1 cellular context compared by ENCODE assay signal in the genomic region with DNA sequence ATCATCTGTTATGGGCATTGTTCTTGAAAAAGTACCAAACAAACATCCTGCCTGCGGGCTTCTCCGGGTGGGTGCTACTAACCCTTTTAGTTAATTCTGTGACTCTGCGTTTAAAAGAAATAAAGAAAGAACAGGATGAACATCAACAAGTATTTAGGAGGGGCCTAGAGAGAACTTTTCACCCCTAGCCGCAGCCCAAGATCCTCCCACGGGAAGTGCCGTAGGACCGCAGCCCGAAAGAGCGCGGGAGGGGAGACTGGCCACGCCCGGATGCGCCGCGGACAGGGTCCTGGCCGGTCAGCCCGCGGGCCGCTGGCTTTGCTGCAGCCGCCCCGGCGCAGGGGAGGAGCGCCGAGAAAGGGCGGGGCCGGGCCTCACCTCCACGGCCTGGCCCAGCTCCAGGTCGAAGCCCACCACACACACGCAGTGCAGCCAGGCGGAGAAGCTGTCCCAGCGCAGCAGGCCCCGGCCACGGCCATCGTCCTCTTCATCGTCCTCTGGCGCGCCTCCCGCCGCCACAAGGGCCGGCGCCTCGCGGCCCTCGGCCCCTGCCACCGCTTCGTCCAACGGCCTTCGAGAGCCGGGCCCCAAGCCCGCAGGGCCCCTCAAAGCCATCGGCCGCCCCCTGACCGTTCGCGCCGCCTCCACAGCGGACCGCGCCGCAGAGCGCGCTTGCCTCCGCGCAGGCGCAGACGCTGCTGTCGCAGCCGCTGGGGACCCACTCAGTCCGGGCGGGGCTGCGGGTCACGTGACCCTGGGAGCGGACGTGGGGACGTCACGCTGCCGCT.
TF ChIP-seq lines count a peak whose summit lies in the region.

A gene with protein sequence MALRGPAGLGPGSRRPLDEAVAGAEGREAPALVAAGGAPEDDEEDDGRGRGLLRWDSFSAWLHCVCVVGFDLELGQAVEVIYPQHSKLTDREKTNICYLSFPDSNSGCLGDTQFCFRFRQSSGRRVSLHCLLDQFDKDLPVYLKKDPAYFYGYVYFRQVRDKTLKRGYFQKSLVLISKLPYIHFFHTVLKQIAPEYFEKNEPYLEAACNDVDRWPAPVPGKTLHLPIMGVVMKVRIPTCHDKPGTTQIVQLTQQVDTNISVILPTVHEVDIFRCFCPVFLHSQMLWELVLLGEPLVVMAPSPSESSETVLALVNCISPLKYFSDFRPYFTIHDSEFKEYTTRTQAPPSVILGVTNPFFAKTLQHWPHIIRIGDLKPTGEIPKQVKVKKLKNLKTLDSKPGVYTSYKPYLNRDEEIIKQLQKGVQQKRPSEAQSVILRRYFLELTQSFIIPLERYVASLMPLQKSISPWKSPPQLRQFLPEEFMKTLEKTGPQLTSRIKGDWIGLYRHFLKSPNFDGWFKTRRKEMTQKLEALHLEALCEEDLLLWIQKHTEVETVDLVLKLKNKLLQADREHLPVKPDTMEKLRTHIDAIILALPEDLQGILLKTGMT (minus strand): TSS at position 674 of the 788 bp plus-strand sequence. CDS start 59 bp downstream, at position 615.

TF ChIP-seq in HepG2, 621 proteins besides CTCF, POLR2A, EP300 and RAD21 (continued from another document and continues in another):
- TF ChIP-seq, protein P1, sequence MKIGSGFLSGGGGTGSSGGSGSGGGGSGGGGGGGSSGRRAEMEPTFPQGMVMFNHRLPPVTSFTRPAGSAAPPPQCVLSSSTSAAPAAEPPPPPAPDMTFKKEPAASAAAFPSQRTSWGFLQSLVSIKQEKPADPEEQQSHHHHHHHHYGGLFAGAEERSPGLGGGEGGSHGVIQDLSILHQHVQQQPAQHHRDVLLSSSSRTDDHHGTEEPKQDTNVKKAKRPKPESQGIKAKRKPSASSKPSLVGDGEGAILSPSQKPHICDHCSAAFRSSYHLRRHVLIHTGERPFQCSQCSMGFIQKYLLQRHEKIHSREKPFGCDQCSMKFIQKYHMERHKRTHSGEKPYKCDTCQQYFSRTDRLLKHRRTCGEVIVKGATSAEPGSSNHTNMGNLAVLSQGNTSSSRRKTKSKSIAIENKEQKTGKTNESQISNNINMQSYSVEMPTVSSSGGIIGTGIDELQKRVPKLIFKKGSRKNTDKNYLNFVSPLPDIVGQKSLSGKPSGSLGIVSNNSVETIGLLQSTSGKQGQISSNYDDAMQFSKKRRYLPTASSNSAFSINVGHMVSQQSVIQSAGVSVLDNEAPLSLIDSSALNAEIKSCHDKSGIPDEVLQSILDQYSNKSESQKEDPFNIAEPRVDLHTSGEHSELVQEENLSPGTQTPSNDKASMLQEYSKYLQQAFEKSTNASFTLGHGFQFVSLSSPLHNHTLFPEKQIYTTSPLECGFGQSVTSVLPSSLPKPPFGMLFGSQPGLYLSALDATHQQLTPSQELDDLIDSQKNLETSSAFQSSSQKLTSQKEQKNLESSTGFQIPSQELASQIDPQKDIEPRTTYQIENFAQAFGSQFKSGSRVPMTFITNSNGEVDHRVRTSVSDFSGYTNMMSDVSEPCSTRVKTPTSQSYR (CRISPR knock-in tag; IDR thresholded peaks at IDR 0.05; ENCODE audit: borderline replicate concordance), result no peak
- TF ChIP-seq, protein P2, sequence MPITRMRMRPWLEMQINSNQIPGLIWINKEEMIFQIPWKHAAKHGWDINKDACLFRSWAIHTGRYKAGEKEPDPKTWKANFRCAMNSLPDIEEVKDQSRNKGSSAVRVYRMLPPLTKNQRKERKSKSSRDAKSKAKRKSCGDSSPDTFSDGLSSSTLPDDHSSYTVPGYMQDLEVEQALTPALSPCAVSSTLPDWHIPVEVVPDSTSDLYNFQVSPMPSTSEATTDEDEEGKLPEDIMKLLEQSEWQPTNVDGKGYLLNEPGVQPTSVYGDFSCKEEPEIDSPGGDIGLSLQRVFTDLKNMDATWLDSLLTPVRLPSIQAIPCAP (CRISPR knock-in tag; IDR thresholded peaks at IDR 0.05; ENCODE audit: low read depth), result peak; percentile 84; the same call in 1 of the 2 replicates
- no peak for TF ChIP-seq ZKSCAN8 (CRISPR knock-in tag; IDR thresholded peaks at IDR 0.05; ENCODE audit: borderline replicate concordance)
- TF ChIP-seq NFRKB (IDR thresholded peaks at IDR 0.05), result no peak
- TF ChIP-seq ZNF274 (CRISPR knock-in tag; IDR thresholded peaks at IDR 0.05), result peak; percentile 66; the same call in 1 of the 2 replicates
- TF ChIP-seq SPEN (CRISPR knock-in tag; IDR thresholded peaks at IDR 0.05; ENCODE audit: low read depth), result peak; percentile 89
- TF ChIP-seq THYN1 (CRISPR knock-in tag; IDR thresholded peaks at IDR 0.05; ENCODE audit: borderline replicate concordance, low read depth), result no peak
- TF ChIP-seq SMARCC2 (IDR thresholded peaks at IDR 0.05), result no peak
- TF ChIP-seq, protein P3, sequence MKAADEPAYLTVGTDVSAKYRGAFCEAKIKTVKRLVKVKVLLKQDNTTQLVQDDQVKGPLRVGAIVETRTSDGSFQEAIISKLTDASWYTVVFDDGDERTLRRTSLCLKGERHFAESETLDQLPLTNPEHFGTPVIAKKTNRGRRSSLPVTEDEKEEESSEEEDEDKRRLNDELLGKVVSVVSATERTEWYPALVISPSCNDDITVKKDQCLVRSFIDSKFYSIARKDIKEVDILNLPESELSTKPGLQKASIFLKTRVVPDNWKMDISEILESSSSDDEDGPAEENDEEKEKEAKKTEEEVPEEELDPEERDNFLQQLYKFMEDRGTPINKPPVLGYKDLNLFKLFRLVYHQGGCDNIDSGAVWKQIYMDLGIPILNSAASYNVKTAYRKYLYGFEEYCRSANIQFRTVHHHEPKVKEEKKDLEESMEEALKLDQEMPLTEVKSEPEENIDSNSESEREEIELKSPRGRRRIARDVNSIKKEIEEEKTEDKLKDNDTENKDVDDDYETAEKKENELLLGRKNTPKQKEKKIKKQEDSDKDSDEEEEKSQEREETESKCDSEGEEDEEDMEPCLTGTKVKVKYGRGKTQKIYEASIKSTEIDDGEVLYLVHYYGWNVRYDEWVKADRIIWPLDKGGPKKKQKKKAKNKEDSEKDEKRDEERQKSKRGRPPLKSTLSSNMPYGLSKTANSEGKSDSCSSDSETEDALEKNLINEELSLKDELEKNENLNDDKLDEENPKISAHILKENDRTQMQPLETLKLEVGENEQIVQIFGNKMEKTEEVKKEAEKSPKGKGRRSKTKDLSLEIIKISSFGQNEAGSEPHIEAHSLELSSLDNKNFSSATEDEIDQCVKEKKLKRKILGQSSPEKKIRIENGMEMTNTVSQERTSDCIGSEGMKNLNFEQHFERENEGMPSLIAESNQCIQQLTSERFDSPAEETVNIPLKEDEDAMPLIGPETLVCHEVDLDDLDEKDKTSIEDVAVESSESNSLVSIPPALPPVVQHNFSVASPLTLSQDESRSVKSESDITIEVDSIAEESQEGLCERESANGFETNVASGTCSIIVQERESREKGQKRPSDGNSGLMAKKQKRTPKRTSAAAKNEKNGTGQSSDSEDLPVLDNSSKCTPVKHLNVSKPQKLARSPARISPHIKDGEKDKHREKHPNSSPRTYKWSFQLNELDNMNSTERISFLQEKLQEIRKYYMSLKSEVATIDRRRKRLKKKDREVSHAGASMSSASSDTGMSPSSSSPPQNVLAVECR (CRISPR knock-in tag; IDR thresholded peaks at IDR 0.05; ENCODE audit: borderline replicate concordance), result peak; percentile 94
- TF ChIP-seq, protein P4, sequence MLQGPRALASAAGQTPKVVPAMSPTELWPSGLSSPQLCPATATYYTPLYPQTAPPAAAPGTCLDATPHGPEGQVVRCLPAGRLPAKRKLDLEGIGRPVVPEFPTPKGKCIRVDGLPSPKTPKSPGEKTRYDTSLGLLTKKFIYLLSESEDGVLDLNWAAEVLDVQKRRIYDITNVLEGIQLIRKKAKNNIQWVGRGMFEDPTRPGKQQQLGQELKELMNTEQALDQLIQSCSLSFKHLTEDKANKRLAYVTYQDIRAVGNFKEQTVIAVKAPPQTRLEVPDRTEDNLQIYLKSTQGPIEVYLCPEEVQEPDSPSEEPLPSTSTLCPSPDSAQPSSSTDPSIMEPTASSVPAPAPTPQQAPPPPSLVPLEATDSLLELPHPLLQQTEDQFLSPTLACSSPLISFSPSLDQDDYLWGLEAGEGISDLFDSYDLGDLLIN (CRISPR knock-in tag; IDR thresholded peaks at IDR 0.05; ENCODE audit: borderline replicate concordance), result peak; percentile 73; the same call in 1 of the 2 replicates
- TF ChIP-seq, protein P5, sequence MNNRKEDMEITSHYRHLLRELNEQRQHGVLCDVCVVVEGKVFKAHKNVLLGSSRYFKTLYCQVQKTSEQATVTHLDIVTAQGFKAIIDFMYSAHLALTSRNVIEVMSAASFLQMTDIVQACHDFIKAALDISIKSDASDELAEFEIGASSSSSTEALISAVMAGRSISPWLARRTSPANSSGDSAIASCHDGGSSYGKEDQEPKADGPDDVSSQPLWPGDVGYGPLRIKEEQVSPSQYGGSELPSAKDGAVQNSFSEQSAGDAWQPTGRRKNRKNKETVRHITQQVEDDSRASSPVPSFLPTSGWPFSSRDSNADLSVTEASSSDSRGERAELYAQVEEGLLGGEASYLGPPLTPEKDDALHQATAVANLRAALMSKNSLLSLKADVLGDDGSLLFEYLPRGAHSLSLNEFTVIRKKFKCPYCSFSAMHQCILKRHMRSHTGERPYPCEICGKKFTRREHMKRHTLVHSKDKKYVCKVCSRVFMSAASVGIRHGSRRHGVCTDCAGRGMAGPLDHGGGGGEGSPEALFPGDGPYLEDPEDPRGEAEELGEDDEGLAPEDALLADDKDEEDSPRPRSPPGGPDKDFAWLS (CRISPR knock-in tag; IDR thresholded peaks at IDR 0.05; ENCODE audit: borderline replicate concordance), result peak; percentile 38; the same call in 1 of the 2 replicates
- TF ChIP-seq MED8 (CRISPR knock-in tag; IDR thresholded peaks at IDR 0.05; ENCODE audit: insufficient replicate concordance), result no peak
- TF ChIP-seq, protein P6, sequence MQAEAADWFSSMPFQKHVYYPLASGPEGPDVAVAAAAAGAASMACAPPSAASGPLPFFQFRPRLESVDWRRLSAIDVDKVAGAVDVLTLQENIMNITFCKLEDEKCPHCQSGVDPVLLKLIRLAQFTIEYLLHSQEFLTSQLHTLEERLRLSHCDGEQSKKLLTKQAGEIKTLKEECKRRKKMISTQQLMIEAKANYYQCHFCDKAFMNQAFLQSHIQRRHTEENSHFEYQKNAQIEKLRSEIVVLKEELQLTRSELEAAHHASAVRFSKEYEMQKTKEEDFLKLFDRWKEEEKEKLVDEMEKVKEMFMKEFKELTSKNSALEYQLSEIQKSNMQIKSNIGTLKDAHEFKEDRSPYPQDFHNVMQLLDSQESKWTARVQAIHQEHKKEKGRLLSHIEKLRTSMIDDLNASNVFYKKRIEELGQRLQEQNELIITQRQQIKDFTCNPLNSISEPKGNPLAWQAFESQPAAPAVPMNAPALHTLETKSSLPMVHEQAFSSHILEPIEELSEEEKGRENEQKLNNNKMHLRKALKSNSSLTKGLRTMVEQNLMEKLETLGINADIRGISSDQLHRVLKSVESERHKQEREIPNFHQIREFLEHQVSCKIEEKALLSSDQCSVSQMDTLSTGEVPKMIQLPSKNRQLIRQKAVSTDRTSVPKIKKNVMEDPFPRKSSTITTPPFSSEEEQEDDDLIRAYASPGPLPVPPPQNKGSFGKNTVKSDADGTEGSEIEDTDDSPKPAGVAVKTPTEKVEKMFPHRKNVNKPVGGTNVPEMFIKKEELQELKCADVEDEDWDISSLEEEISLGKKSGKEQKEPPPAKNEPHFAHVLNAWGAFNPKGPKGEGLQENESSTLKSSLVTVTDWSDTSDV (CRISPR knock-in tag; IDR thresholded peaks at IDR 0.05), result peak; percentile 87; the same call in 1 of the 2 replicates
- TF ChIP-seq, protein P7, sequence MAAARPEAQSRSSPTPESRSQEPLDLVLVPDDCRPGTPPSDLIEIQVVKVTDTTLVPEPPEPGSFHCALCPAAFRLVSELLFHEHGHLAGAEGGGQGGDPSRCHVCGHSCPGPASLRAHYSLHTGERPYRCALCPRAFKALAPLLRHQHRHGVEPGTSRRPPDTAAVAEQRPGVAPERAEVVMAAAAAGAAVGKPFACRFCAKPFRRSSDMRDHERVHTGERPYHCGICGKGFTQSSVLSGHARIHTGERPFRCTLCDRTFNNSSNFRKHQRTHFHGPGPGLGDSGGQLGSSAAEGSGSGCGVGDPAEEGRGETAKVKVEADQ (CRISPR knock-in tag; IDR thresholded peaks at IDR 0.05; ENCODE audit: borderline replicate concordance), result peak; percentile 99
- peak; percentile 99 for TF ChIP-seq RBFOX2 (IDR thresholded peaks at IDR 0.05; ENCODE audit: low read depth, low read length)
- TF ChIP-seq ZNF768 (CRISPR knock-in tag; IDR thresholded peaks at IDR 0.05), result peak; percentile 78; the same call in 1 of the 2 replicates
- peak; percentile 99 for TF ChIP-seq ZBTB7B (CRISPR knock-in tag; IDR thresholded peaks at IDR 0.05)
- TF ChIP-seq, protein P8, sequence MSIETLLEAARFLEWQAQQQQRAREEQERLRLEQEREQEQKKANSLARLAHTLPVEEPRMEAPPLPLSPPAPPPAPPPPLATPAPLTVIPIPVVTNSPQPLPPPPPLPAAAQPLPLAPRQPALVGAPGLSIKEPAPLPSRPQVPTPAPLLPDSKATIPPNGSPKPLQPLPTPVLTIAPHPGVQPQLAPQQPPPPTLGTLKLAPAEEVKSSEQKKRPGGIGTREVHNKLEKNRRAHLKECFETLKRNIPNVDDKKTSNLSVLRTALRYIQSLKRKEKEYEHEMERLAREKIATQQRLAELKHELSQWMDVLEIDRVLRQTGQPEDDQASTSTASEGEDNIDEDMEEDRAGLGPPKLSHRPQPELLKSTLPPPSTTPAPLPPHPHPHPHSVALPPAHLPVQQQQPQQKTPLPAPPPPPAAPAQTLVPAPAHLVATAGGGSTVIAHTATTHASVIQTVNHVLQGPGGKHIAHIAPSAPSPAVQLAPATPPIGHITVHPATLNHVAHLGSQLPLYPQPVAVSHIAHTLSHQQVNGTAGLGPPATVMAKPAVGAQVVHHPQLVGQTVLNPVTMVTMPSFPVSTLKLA (IDR thresholded peaks at IDR 0.05), result 0 out of 2 replicates have a peak, but pooled peaks have one; percentile 39
- TF ChIP-seq IRF2 (CRISPR knock-in tag; IDR thresholded peaks at IDR 0.05), result peak; percentile 49; the same call in 1 of the 2 replicates
- TF ChIP-seq ZNF292 (CRISPR knock-in tag; IDR thresholded peaks at IDR 0.05; ENCODE audit: borderline replicate concordance, low read depth), result no peak
